Comparison of ENCODE assay signal across 16 cellular contexts in genomic region chr20:49566401-49566800, GRCh38. TPM values are rescaled to one million over a fixed set of nuclear protein-coding genes. Genes with fewer than 3 reads are reported as not detected.
DNase-seq lines count a peak whose midpoint lies in the region; ATAC-seq, FAIRE-seq and TF ChIP-seq lines count a peak whose summit lies in the region.
"Had no signal": no experiment of that assay in that cellular context is flagged by ENCODE, and none has a peak within 500 bp of the region (broad histone marks: within the 10 kb centered on the region; RNA-seq: fewer than 3 reads in every experiment).

No MANE protein-coding gene starts in this region.

- TF ChIP-seq POLR2A in gastrocnemius medialis (IDR thresholded peaks at IDR 0.05): no peak
- no peak for TF ChIP-seq POLR2A in H54 (IDR thresholded peaks at IDR 0.05; ENCODE audit: low read depth, low read length)

- no peak overlapping the region for H2BK5ac ChIP-seq in H9 (ENCODE audit: insufficient read length, low read length)

- no peak overlapping the region for H3K23ac ChIP-seq in H9 (ENCODE audit: insufficient read length, low read depth, low read length)

- TF ChIP-seq CTCF in H9 (conservative IDR thresholded peaks at IDR 0.05) (no peak), hepatocyte (IDR thresholded peaks at IDR 0.05; ENCODE audit: poor library complexity) (no peak), gastrocnemius medialis (IDR thresholded peaks at IDR 0.05 in 4 of 5, conservative IDR thresholded peaks at IDR 0.05 in 1 of 5) (no peak)

- no peak overlapping the region for H2AK5ac ChIP-seq in H9 (ENCODE audit: insufficient read length, low read length)

- H3K27ac ChIP-seq in H9 (ENCODE audit: insufficient read length, low read depth, low read length) (no peak overlapping the region), hepatocyte (peak overlapping the region; percentile 66), gastrocnemius medialis (peak overlapping the region in 3 of 4 donors; percentile 54 to 64 (median 63)), SJCRH30 (no peak overlapping the region)
- H3K27ac ChIP-seq: foreskin keratinocyte, VCaP had no signal

- peaks cover 31 to 59% of the 10 kb centered on the region in 2 experiments for H3K4me1 Mint-ChIP-seq in H9

- H3K79me1 ChIP-seq in H9 (ENCODE audit: insufficient read depth, low read depth, low read length, poor library complexity, severe bottlenecking): no peaks in the 10 kb centered on the region

- H2BK12ac ChIP-seq in H9 (ENCODE audit: insufficient read length, low read depth, low read length): no peak overlapping the region

- H3K4me3 Mint-ChIP-seq in H9: peak overlapping the region; percentile 65 to 80
- H3K4me3 Mint-ChIP-seq: activated naive CD8-positive, alpha-beta T cell treated with anti-CD3 and anti-CD28 coated beads, Interleukin-2, amount 10 ng/mL, durations not matched to agents 7 days and 5 days; stimulated activated naive CD8-positive, alpha-beta T cell treated with anti-CD3 and anti-CD28 coated beads, Interleukin-15, Interleukin-2, amounts not matched to agents 100 ng/mL and 50 ng/mL, for 24 hours had no signal

- no CpG with 5 or more reads among the region's 3 CpGs for WGBS in H9 (ENCODE audit: extremely low coverage, insufficient read length, low lambda C conversion rate)
- 74% methylated on average over 3 of the region's 3 CpGs for WGBS in hepatocyte (ENCODE audit: low lambda C conversion rate, missing lambda C conversion rate)

- H3K9ac ChIP-seq in H9 (ENCODE audit: extremely low read depth, insufficient read length, low read length): no peak overlapping the region
- peak overlapping the region; percentile 97 for H3K9ac ChIP-seq in adipocyte (ENCODE audit: low read length)

- no peak overlapping the region for H4K8ac ChIP-seq in H9 (replicated peaks; ENCODE audit: insufficient read length, low read depth, low read length)

- no peak overlapping the region for H2BK15ac ChIP-seq in H9 (ENCODE audit: low read depth, low read length)

- peaks cover 0 to 8% (median 6%) of the 10 kb centered on the region in 3 experiments for H3K36me3 Mint-ChIP-seq in H9 (ENCODE audit: insufficient read depth in 1 of 3, low read depth in 3 of 3)
- H3K36me3 Mint-ChIP-seq: activated naive CD8-positive, alpha-beta T cell treated with anti-CD3 and anti-CD28 coated beads, Interleukin-2, amount 10 ng/mL, durations not matched to agents 7 days and 5 days had no signal

- H3K4me1 ChIP-seq in H9 (ENCODE audit: insufficient read depth, low read length) (peaks cover 6% of the 10 kb centered on the region), adipocyte (ENCODE audit: control insufficient read depth, insufficient read depth, low read length) (peaks cover 72% of the 10 kb centered on the region), hepatocyte (ENCODE audit: insufficient read depth) (peaks cover 22% of the 10 kb centered on the region), gastrocnemius medialis (peaks cover 7 to 13% of the 10 kb centered on the region in 2 donors), SJCRH30 (peaks cover 42% of the 10 kb centered on the region)
- H3K4me1 ChIP-seq: foreskin keratinocyte had no signal

- H3K79me2 ChIP-seq in H9 (ENCODE audit: insufficient read depth, low read length) (no peaks in the 10 kb centered on the region), hepatocyte (peaks cover 14% of the 10 kb centered on the region)

- H3K23me2 ChIP-seq in H9 (ENCODE audit: insufficient read length, low read depth, low read length, poor library complexity, severe bottlenecking): peaks cover 11% of the 10 kb centered on the region

- no peak overlapping the region for H2AFZ ChIP-seq in H9 (ENCODE audit: low read length)
- peak overlapping the region; percentile 6 for H2AFZ ChIP-seq in hepatocyte

- in situ Hi-C loops in gastrocnemius medialis (cut with MboI; ENCODE audit: low sequenced_read_pairs in 4 of 4): no loop called here

- H4K5ac ChIP-seq in H9 (ENCODE audit: insufficient read length, low read depth, low read length): no peak overlapping the region

- H4K91ac ChIP-seq in H9 (ENCODE audit: insufficient read length, low read depth, low read length): no peak overlapping the region

- no peak overlapping the region for H3K4ac ChIP-seq in H9 (ENCODE audit: low read depth, low read length)

- no peak overlapping the region for H3K18ac ChIP-seq in H9 (ENCODE audit: insufficient read length, low read depth, low read length)

- H3K36me3 ChIP-seq in adipocyte (ENCODE audit: control insufficient read depth, insufficient read depth, low read length, severe bottlenecking) (no peaks in the 10 kb centered on the region), hepatocyte (replicated peaks; ENCODE audit: insufficient read depth, low read depth) (no peaks in the 10 kb centered on the region), gastrocnemius medialis (no peaks in the 10 kb centered on the region), SJCRH30 (no peaks in the 10 kb centered on the region)

- no peak overlapping the region for H3K27ac Mint-ChIP-seq in H9
- H3K27ac Mint-ChIP-seq: activated naive CD8-positive, alpha-beta T cell treated with anti-CD3 and anti-CD28 coated beads, Interleukin-2, amount 10 ng/mL, durations not matched to agents 7 days and 5 days; CD8-positive, alpha-beta memory T cell; stimulated activated naive CD8-positive, alpha-beta T cell treated with anti-CD3 and anti-CD28 coated beads, Interleukin-15, Interleukin-2, amounts not matched to agents 100 ng/mL and 50 ng/mL, for 24 hours had no signal

- H3K27me3 ChIP-seq in H9 (ENCODE audit: insufficient read depth, low read length) (no peaks in the 10 kb centered on the region), adipocyte (replicated peaks; ENCODE audit: control insufficient read depth, insufficient read depth, low read length) (no peaks in the 10 kb centered on the region), hepatocyte (no peaks in the 10 kb centered on the region), gastrocnemius medialis (peaks cover 11 to 28% (median 23%) of the 10 kb centered on the region in 3 donors), SJCRH30 (no peaks in the 10 kb centered on the region)

- no peak overlapping the region for H3T11ph ChIP-seq in H9 (ENCODE audit: low read length)

- no peaks in the 10 kb centered on the region for H3K9me2 ChIP-seq in hepatocyte (replicated peaks; ENCODE audit: insufficient read depth)

- H3K14ac ChIP-seq in H9 (ENCODE audit: insufficient read depth, low read length): no peak overlapping the region

- H3K9me3 ChIP-seq in H9 (ENCODE audit: control insufficient read depth, low read depth, low read length) (no peaks in the 10 kb centered on the region), adipocyte (ENCODE audit: control insufficient read depth, low read length) (no peaks in the 10 kb centered on the region), hepatocyte (ENCODE audit: low read depth) (no peaks in the 10 kb centered on the region), gastrocnemius medialis (no peaks in the 10 kb centered on the region), SJCRH30 (replicated peaks) (no peaks in the 10 kb centered on the region)

- H3K4me3 ChIP-seq in adipocyte (ENCODE audit: low read length) (peak overlapping the region; percentile 88), hepatocyte (no peak overlapping the region), gastrocnemius medialis (peak overlapping the region in 1 of 4 donors; percentile 45), SJCRH30 (no peak overlapping the region)

- H2BK120ac ChIP-seq in H9 (ENCODE audit: low read depth, low read length, poor library complexity, severe bottlenecking): no peak overlapping the region

- no peak for FAIRE-seq in H54 (lab: Jason Lieb, UNC)
- FAIRE-seq: keratinocyte had no signal

- no peaks in the 10 kb centered on the region for H3K9me3 Mint-ChIP-seq in H9
- H3K9me3 Mint-ChIP-seq: activated naive CD8-positive, alpha-beta T cell treated with anti-CD3 and anti-CD28 coated beads, Interleukin-2, amount 10 ng/mL, durations not matched to agents 7 days and 5 days; stimulated activated naive CD8-positive, alpha-beta T cell treated with anti-CD3 and anti-CD28 coated beads, Interleukin-15, Interleukin-2, amounts not matched to agents 100 ng/mL and 50 ng/mL, for 24 hours had no signal

- H3K4me2 ChIP-seq in H9 (ENCODE audit: insufficient read depth, insufficient read length, low read length): no peak overlapping the region
- peak overlapping the region; percentile 98 for H3K4me2 ChIP-seq in hepatocyte

- intact Hi-C loops in gastrocnemius medialis (cut with DNase I; ENCODE audit: low total_unique reads): no loop called here

- H4K20me1 ChIP-seq in H9 (ENCODE audit: control insufficient read depth, insufficient read depth, insufficient read length) (no peaks in the 10 kb centered on the region), hepatocyte (ENCODE audit: insufficient read depth, poor library complexity, severe bottlenecking) (no peaks in the 10 kb centered on the region)

- DNase-seq in H9: no peak
- no peak for DNase-seq in adipocyte (ENCODE audit: low read depth)
- no peak for DNase-seq in hepatocyte (ENCODE audit: low spot score)
- no peak for DNase-seq in gastrocnemius medialis
- DNase-seq in NCI-H2196 (lab: John Stamatoyannopoulos, UW; ENCODE audit: unreplicated experiment): no peak
- no peak for DNase-seq in SJCRH30
- DNase-seq in NCI-H524 (lab: John Stamatoyannopoulos, UW): no peak
- DNase-seq in H54 (ENCODE audit: insufficient read length, low spot score): no peak
- DNase-seq: activated naive CD8-positive, alpha-beta T cell treated with anti-CD3 and anti-CD28 coated beads, Interleukin-2, amount 10 ng/mL, durations not matched to agents 7 days and 5 days; CD8-positive, alpha-beta memory T cell; foreskin keratinocyte; GOT3 had no signal

- peaks cover 2% of the 10 kb centered on the region for H3K27me3 Mint-ChIP-seq in H9 (ENCODE audit: low read depth)

- H2BK20ac ChIP-seq in H9 (ENCODE audit: low read depth, low read length, poor library complexity, severe bottlenecking): no peak overlapping the region

- no peak for ATAC-seq in gastrocnemius medialis
- ATAC-seq: foreskin keratinocyte, SK-N-SH treated with all-trans-retinoic acid at 6 μM for 48 hours had no signal

- H3K56ac ChIP-seq in H9 (ENCODE audit: insufficient read length, low read depth, low read length): no peak overlapping the region

RNA-seq across cellular contexts. Expression of gene PTGIS, which starts 1.5 kb away (rescaled TPM):
- 18.9 and 20.0 TPM in 2 replicates for total RNA-seq in H9 (2021)
- total RNA-seq in hepatocyte: 22.5 and 26.1 TPM in 2 replicates
- 25.4 and 27.4 TPM in 2 replicates for polyA plus RNA-seq in hepatocyte
- total RNA-seq in gastrocnemius medialis: 10 to 100 TPM in 2 of 4 donors, 1 to 10 TPM in 2; 4.5 to 13.1 (median 9.5) TPM
- total RNA-seq in SJCRH30 (2014; rRNA removed; shearing (Covaris generic)): 0.28 and 0.56 TPM in 2 replicates
- total RNA-seq: foreskin keratinocyte had no signal
- polyA plus RNA-seq: foreskin keratinocyte, keratinocyte had no signal

Comparison
In these comparisons a context has a peak if more than half of its experiments do, and no peak if none do; other contexts are left out.
1. H3K27ac ChIP-seq: peak in hepatocyte (single experiment) and gastrocnemius medialis (3 of 4); none in H9 (single experiment) and SJCRH30 (single experiment).